In genomic region chr10:124831116-124831515, GRCh38 we compare ENCODE assay signal across 19 cellular contexts.
"Had no signal": no experiment of that assay in that cellular context is flagged by ENCODE, and none has a peak within 500 bp of the region (broad histone marks: within the 10 kb centered on the region; RNA-seq: fewer than 3 reads in every experiment).

No MANE protein-coding gene starts in this region.

- H3K9me3 Mint-ChIP-seq: dendritic cell treated with granulocyte-macrophage colony-stimulating factor and Interleukin-4, amounts not matched to agents 40 ng/mL and 50 ng/mL, for 4 days; natural killer cell; neural crest cell; stimulated activated memory B cell treated with anti-CD40 and anti-IgM and Interleukin-4, amounts not matched to agents 10 μg/mL and 1 μg/mL and 100 μg/mL, for 72 hours; stimulated activated naive CD8-positive, alpha-beta T cell treated with anti-CD3 and anti-CD28 coated beads, Interleukin-15, Interleukin-2, amounts not matched to agents 100 ng/mL and 50 ng/mL, for 24 hours; type B pancreatic cell had no signal

- H3K27me3 ChIP-seq: heart left ventricle, pancreas had no signal

- H3K4me1 ChIP-seq: heart left ventricle, pancreas had no signal

- FAIRE-seq: endothelial cell of umbilical vein, small intestine, urothelium cell line had no signal

- DNase-seq: cerebellar nuclear complex; erythroblast; heart left ventricle; hippocampal formation; mucosa of descending colon; natural killer cell; pancreas; right cardiac atrium; small intestine; stimulated activated CD4-positive, alpha-beta T cell treated with anti-CD3 and anti-CD28 coated beads, Interleukin-4, amount 100 ng/mL, for 1 hour had no signal

- H3K4me3 Mint-ChIP-seq: dendritic cell treated with granulocyte-macrophage colony-stimulating factor and Interleukin-4, amounts not matched to agents 40 ng/mL and 50 ng/mL, for 4 days; natural killer cell; neural crest cell; stimulated activated memory B cell treated with anti-CD40 and anti-IgM and Interleukin-4, amounts not matched to agents 10 μg/mL and 1 μg/mL and 100 μg/mL, for 72 hours; stimulated activated naive CD8-positive, alpha-beta T cell treated with anti-CD3 and anti-CD28 coated beads, Interleukin-15, Interleukin-2, amounts not matched to agents 100 ng/mL and 50 ng/mL, for 24 hours; type B pancreatic cell had no signal

- H3K9me3 ChIP-seq: heart left ventricle, mucosa of descending colon, pancreas, thoracic aorta had no signal

- H3K4me3 ChIP-seq: heart left ventricle, mucosa of descending colon, pancreas, thoracic aorta had no signal

- H3K27ac Mint-ChIP-seq: dendritic cell treated with granulocyte-macrophage colony-stimulating factor and Interleukin-4, amounts not matched to agents 40 ng/mL and 50 ng/mL, for 4 days; natural killer cell; progenitor cell of endocrine pancreas; stimulated activated memory B cell treated with anti-CD40 and anti-IgM and Interleukin-4, amounts not matched to agents 10 μg/mL and 1 μg/mL and 100 μg/mL, for 72 hours; stimulated activated naive CD8-positive, alpha-beta T cell treated with anti-CD3 and anti-CD28 coated beads, Interleukin-15, Interleukin-2, amounts not matched to agents 100 ng/mL and 50 ng/mL, for 24 hours; type B pancreatic cell had no signal

- H3K27me3 Mint-ChIP-seq: dendritic cell treated with granulocyte-macrophage colony-stimulating factor and Interleukin-4, amounts not matched to agents 40 ng/mL and 50 ng/mL, for 4 days; progenitor cell of endocrine pancreas; stimulated activated memory B cell treated with anti-CD40 and anti-IgM and Interleukin-4, amounts not matched to agents 10 μg/mL and 1 μg/mL and 100 μg/mL, for 72 hours; stimulated activated naive CD8-positive, alpha-beta T cell treated with anti-CD3 and anti-CD28 coated beads, Interleukin-15, Interleukin-2, amounts not matched to agents 100 ng/mL and 50 ng/mL, for 24 hours; type B pancreatic cell had no signal

- H3K27ac ChIP-seq: heart left ventricle, pancreas, thoracic aorta had no signal

- H3K4me1 Mint-ChIP-seq: natural killer cell; neural crest cell; stimulated activated memory B cell treated with anti-CD40 and anti-IgM and Interleukin-4, amounts not matched to agents 10 μg/mL and 1 μg/mL and 100 μg/mL, for 72 hours had no signal
